In the genomic region with DNA sequence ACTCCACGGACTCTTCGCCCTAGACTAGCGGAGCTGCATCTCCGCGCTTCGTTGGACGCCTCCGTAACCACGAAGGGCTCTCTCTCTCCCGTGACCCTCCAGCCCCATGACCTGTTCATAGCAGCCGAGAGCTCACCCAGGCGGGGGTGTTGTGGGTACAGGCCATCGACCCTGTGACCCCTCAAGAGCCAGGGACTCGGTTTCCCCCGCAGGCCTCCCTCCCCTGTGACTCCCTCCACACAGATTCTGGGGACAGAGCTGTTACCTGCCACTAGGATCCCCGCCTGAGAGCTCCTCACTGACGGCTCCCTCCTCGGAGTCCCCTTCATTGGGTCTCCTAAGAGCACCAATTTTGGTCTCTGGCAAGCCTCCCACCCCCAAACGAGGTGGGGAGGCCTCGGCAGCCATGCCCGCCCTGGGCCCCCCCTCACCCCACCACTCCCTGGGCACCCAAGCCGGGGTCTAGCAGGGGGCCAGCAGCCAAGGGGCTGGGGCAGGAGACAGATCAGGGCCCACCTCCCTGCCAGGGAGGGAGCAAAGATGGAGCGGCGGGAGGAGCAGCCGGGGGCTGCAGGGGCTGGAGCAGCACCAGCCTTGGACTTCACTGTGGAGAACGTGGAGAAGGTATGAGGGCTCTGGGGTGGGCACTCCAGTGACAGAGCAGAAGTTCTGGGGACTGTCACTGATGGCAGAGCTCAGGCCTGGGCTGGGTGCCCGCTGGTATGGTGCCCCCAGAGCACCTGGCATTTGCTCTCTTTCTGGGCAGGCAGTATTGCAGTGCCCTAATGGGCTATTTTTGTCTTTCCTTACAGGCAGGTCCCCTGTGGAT, we compare ENCODE assay signal across 8 cellular contexts. TPM values are rescaled to one million over a fixed set of nuclear protein-coding genes. Genes with fewer than 3 reads are reported as not detected.
DNase-seq lines count a peak whose midpoint lies in the region; ATAC-seq and TF ChIP-seq lines count a peak whose summit lies in the region.

No MANE protein-coding gene starts in this region.

- WGBS in smooth muscle cell (ENCODE audit: low lambda C conversion rate) = 12% methylated on average over 22 of the region's 27 CpGs

- no peaks in the 10 kb centered on the region for H3K9me3 Mint-ChIP-seq in CD4-positive, CD25-positive, alpha-beta regulatory T cell

- peaks cover 5 to 66% (median 38%) of the 10 kb centered on the region in 4 donors for H3K4me1 Mint-ChIP-seq in CD4-positive, CD25-positive, alpha-beta regulatory T cell

- H2AFZ ChIP-seq in smooth muscle cell (ENCODE audit: low read depth) = peak overlapping the region; percentile 63

- DNase-seq in CD4-positive, CD25-positive, alpha-beta regulatory T cell = no peak
- peak; percentile 22 for DNase-seq in activated naive CD4-positive, alpha-beta T cell treated with anti-CD3 and anti-CD28 coated beads, Interleukin-2, amount 50 U/mL, for 16 hours
- DNase-seq in right atrium auricular region (ENCODE audit: low spot score) (no peak), smooth muscle cell (lab: John Stamatoyannopoulos, UW; ENCODE audit: unreplicated experiment) (no peak), glomerular visceral epithelial cell (ENCODE audit: extremely low spot score) (no peak), cerebellar nuclear complex (lab: John Stamatoyannopoulos, UW) (no peak)

- H3K27me3 Mint-ChIP-seq in CD4-positive, CD25-positive, alpha-beta regulatory T cell = no peaks in the 10 kb centered on the region

- H3K27me3 ChIP-seq in CD4-positive, CD25-positive, alpha-beta regulatory T cell (ENCODE audit: control insufficient read depth, insufficient read depth, low read length) = no peaks in the 10 kb centered on the region
- H3K27me3 ChIP-seq in right atrium auricular region (no peaks in the 10 kb centered on the region), smooth muscle cell (ENCODE audit: low read depth) (no peaks in the 10 kb centered on the region)

- no peaks in the 10 kb centered on the region for H3K9me3 ChIP-seq in CD4-positive, CD25-positive, alpha-beta regulatory T cell (ENCODE audit: control insufficient read depth in 2 of 2, low read length in 2 of 2)
- no peaks in the 10 kb centered on the region for H3K9me3 ChIP-seq in right atrium auricular region
- no peaks in the 10 kb centered on the region for H3K9me3 ChIP-seq in smooth muscle cell (replicated peaks; ENCODE audit: low read depth)

- peaks cover 16% of the 10 kb centered on the region for H3K36me3 Mint-ChIP-seq in CD4-positive, CD25-positive, alpha-beta regulatory T cell

- H3K9ac ChIP-seq in smooth muscle cell (ENCODE audit: low read depth) = peak overlapping the region; percentile 97

- no peak for TF ChIP-seq CTCF in right atrium auricular region (IDR thresholded peaks at IDR 0.05)
- TF ChIP-seq CTCF in smooth muscle cell (IDR thresholded peaks at IDR 0.05; ENCODE audit: borderline replicate concordance, insufficient read depth, poor library complexity, severe bottlenecking) = no peak

- H4K20me1 ChIP-seq in smooth muscle cell (ENCODE audit: low read depth) = peaks cover 16% of the 10 kb centered on the region

- peak overlapping the region; percentile 93 for H3K27ac ChIP-seq in CD4-positive, CD25-positive, alpha-beta regulatory T cell (ENCODE audit: insufficient read depth, low read length, poor library complexity, severe bottlenecking)
- peak overlapping the region; percentile 93 to 96 for H3K27ac ChIP-seq in right atrium auricular region
- H3K27ac ChIP-seq in smooth muscle cell (ENCODE audit: low read depth) = peak overlapping the region; percentile 87

- no peaks in the 10 kb centered on the region for H3F3A ChIP-seq in smooth muscle cell (ENCODE audit: low read depth)

- peak overlapping the region; percentile 99 for H3K4me2 ChIP-seq in smooth muscle cell

- H3K4me1 ChIP-seq in CD4-positive, CD25-positive, alpha-beta regulatory T cell (ENCODE audit: control insufficient read depth, insufficient read depth, low read length, poor library complexity, severe bottlenecking) = peaks cover 26% of the 10 kb centered on the region
- peaks cover 0 to 33% of the 10 kb centered on the region in 2 donors for H3K4me1 ChIP-seq in right atrium auricular region
- H3K4me1 ChIP-seq in smooth muscle cell (ENCODE audit: low read depth) = peaks cover 8% of the 10 kb centered on the region

- no peak for ATAC-seq in CD4-positive, CD25-positive, alpha-beta regulatory T cell (ENCODE audit: low read depth in 2 of 2)
- peak; percentile 23 for ATAC-seq in HG02884 (IDR thresholded peaks at IDR 0.05; ENCODE audit: unreplicated experiment)
- ATAC-seq in HG02610 (IDR thresholded peaks at IDR 0.05; ENCODE audit: unreplicated experiment) = no peak

- H3K4me3 Mint-ChIP-seq in CD4-positive, CD25-positive, alpha-beta regulatory T cell = peak overlapping the region; percentile 88 to 97 (median 93)

- H3K79me2 ChIP-seq in smooth muscle cell (ENCODE audit: low read depth) = peaks cover 23% of the 10 kb centered on the region

- peak overlapping the region; percentile 92 to 97 (median 93) for H3K27ac Mint-ChIP-seq in CD4-positive, CD25-positive, alpha-beta regulatory T cell

- H3K4me3 ChIP-seq in CD4-positive, CD25-positive, alpha-beta regulatory T cell (ENCODE audit: low read depth, low read length) = peak overlapping the region; percentile 70
- peak overlapping the region; percentile 63 to 79 for H3K4me3 ChIP-seq in right atrium auricular region
- peak overlapping the region; percentile 61 for H3K4me3 ChIP-seq in smooth muscle cell

- peaks cover 6% of the 10 kb centered on the region for H3K36me3 ChIP-seq in CD4-positive, CD25-positive, alpha-beta regulatory T cell (ENCODE audit: control insufficient read depth, insufficient read depth, low read length)
- peaks cover 6% of the 10 kb centered on the region for H3K36me3 ChIP-seq in right atrium auricular region
- H3K36me3 ChIP-seq in smooth muscle cell (ENCODE audit: low read depth) = no peaks in the 10 kb centered on the region

RNA-seq across cellular contexts. Expression of a gene that starts 0.5 kb away (rescaled TPM):
- 12.6 TPM for total RNA-seq in CD4-positive, CD25-positive, alpha-beta regulatory T cell
- 10 to 100 TPM in 2 of 4 donors, 1 to 10 TPM in 2; 9.4 to 11.6 (median 10.1) TPM for polyA plus RNA-seq in CD4-positive, CD25-positive, alpha-beta regulatory T cell
- 10 to 100 TPM; 25.9 to 28.1 TPM for total RNA-seq in right atrium auricular region
- 10.4 and 11.2 TPM in 2 replicates for total RNA-seq in smooth muscle cell
- 19.3 and 21.2 TPM in 2 replicates for polyA plus RNA-seq in smooth muscle cell

RNA-seq across cellular contexts. Expression of a gene that starts 13.7 kb away (rescaled TPM):
- 1.5 TPM for total RNA-seq in CD4-positive, CD25-positive, alpha-beta regulatory T cell
- not detected for polyA plus RNA-seq in CD4-positive, CD25-positive, alpha-beta regulatory T cell
- total RNA-seq in right atrium auricular region (under 1 TPM in 1 of 2 donors, not detected in 1; 0.75 TPM), smooth muscle cell (0.36 TPM in 1 of 2 replicates, not detected in the other)
- 0.27 and 0.34 TPM in 2 replicates for polyA plus RNA-seq in smooth muscle cell

RNA-seq across cellular contexts. Expression of a gene that starts 22.5 kb away (rescaled TPM):
- 17.9 TPM for total RNA-seq in CD4-positive, CD25-positive, alpha-beta regulatory T cell
- polyA plus RNA-seq in CD4-positive, CD25-positive, alpha-beta regulatory T cell = 10 to 100 TPM; 17.2 to 25.0 (median 21.0) TPM
- total RNA-seq in right atrium auricular region (10 to 100 TPM; 20.5 to 23.0 TPM), smooth muscle cell (9.8 and 23.5 TPM in 2 replicates)
- polyA plus RNA-seq in smooth muscle cell = 20.3 and 26.5 TPM in 2 replicates

RNA-seq across cellular contexts. Expression of a gene that starts 27.5 kb away (rescaled TPM):
- 69.4 TPM for total RNA-seq in CD4-positive, CD25-positive, alpha-beta regulatory T cell
- polyA plus RNA-seq in CD4-positive, CD25-positive, alpha-beta regulatory T cell = 100 to 1,000 TPM; 207 to 274 (median 237) TPM
- total RNA-seq in right atrium auricular region = 100 to 1,000 TPM; 108 to 154 TPM
- 95.3 and 106 TPM in 2 replicates for total RNA-seq in smooth muscle cell
- polyA plus RNA-seq in smooth muscle cell = 203 and 222 TPM in 2 replicates

RNA-seq across cellular contexts. Expression of a gene that starts 31.7 kb away (rescaled TPM):
- total RNA-seq in CD4-positive, CD25-positive, alpha-beta regulatory T cell = 0.54 TPM
- polyA plus RNA-seq in CD4-positive, CD25-positive, alpha-beta regulatory T cell = under 1 TPM; 0.20 to 0.86 (median 0.32) TPM
- total RNA-seq in right atrium auricular region = 10 to 100 TPM; 33.0 to 48.5 TPM
- 52.4 and 67.0 TPM in 2 replicates for total RNA-seq in smooth muscle cell
- 113 and 135 TPM in 2 replicates for polyA plus RNA-seq in smooth muscle cell
